ENCODE assay signal across 31 cellular contexts in genomic region chrX:34848281-34848680, GRCh38.
DNase-seq lines count a peak whose midpoint lies in the region; ATAC-seq, FAIRE-seq and TF ChIP-seq lines count a peak whose summit lies in the region.
"Had no signal": no experiment of that assay in that cellular context is flagged by ENCODE, and none has a peak within 500 bp of the region (broad histone marks: within the 10 kb centered on the region; RNA-seq: fewer than 3 reads in every experiment).

No MANE protein-coding gene starts in this region.

- POLR2A ChIA-PET in IMR-90 (lab: Charles Lee; ENCODE audit: unreplicated experiment) = no interaction called here
- POLR2A ChIA-PET in activated CD8-positive, alpha-beta T cell treated with anti-CD3 and anti-CD28 coated beads, Interleukin-2, amount 10 ng/mL, durations not matched to agents 7 days and 5 days (lab: Charles Lee) = no interaction called here

- H4K5ac ChIP-seq in IMR-90 (ENCODE audit: low read depth, low read length) = no peak overlapping the region; the same call in 1 of the 2 replicates

- ATAC-seq in IMR-90 (ENCODE audit: low read depth) = peak; percentile 44
- no peak for ATAC-seq in activated CD8-positive, alpha-beta T cell treated with anti-CD3 and anti-CD28 coated beads, Interleukin-2, amount 10 ng/mL, durations not matched to agents 7 days and 5 days
- ATAC-seq: activated T-cell treated with anti-CD3 and anti-CD28 coated beads, Interleukin-2, amount 50 U/mL, for 72 hours; pancreas; right cardiac atrium; T-helper 17 cell had no signal

- H3K4me1 ChIP-seq in IMR-90 (ENCODE audit: control insufficient read depth, insufficient read depth, low read length) = no peaks in the 10 kb centered on the region
- H3K4me1 ChIP-seq: pancreas, testis, vagina had no signal

- H3K4me1 Mint-ChIP-seq in activated CD8-positive, alpha-beta T cell treated with anti-CD3 and anti-CD28 coated beads, Interleukin-2, amount 10 ng/mL, durations not matched to agents 7 days and 5 days (ENCODE audit: low read depth) = no peaks in the 10 kb centered on the region
- H3K4me1 Mint-ChIP-seq: activated CD4-positive, alpha-beta T cell treated with anti-CD3 and anti-CD28 coated beads, Interleukin-2, amount 10 ng/mL, durations not matched to agents 24 days and 14 days; CD4-positive, alpha-beta memory T cell; central memory CD8-positive, alpha-beta T cell; nephron progenitor cell; T-helper 17 cell had no signal

- H2AK5ac ChIP-seq in IMR-90 (ENCODE audit: low read depth, low read length) = no peak overlapping the region

- peak; percentile 28 for DNase-seq in COLO829 (ENCODE audit: low spot score)
- DNase-seq in IMR-90 = peak; percentile 66
- peak; percentile 70 for DNase-seq in dedifferentiated amniotic fluid mesenchymal stem cell (ENCODE audit: extremely low spot score)
- peak; percentile 51 for DNase-seq in iris pigment epithelial cell (ENCODE audit: low read depth)
- DNase-seq in globus pallidus (ENCODE audit: low spot score) = no peak
- DNase-seq in GM19239 (ENCODE audit: insufficient read length, low spot score) = no peak
- DNase-seq in OCI-M2 (lab: John Stamatoyannopoulos, UW; ENCODE audit: unreplicated experiment) = no peak
- no peak for DNase-seq in activated CD8-positive, alpha-beta T cell treated with anti-CD3 and anti-CD28 coated beads, Interleukin-2, amount 10 ng/mL, durations not matched to agents 7 days and 5 days
- DNase-seq: activated CD4-positive, alpha-beta T cell treated with anti-CD3 and anti-CD28 coated beads, Interleukin-2, amount 10 ng/mL, durations not matched to agents 24 days and 14 days; activated naive CD4-positive, alpha-beta T cell treated with Interleukin-2 at 50 U/mL for 16 hours; activated T-cell treated with anti-CD3 and anti-CD28 coated beads, Interleukin-2, amount 50 U/mL, for 72 hours; anterior cingulate cortex; CD4-positive, alpha-beta memory T cell; dorsolateral prefrontal cortex; GF-D8; kidney glomerular epithelial cell; NCI-H1694 treated with DMSO at 0.1 percent for 48 hours; NCI-H2171 treated with DMSO at 0.1 percent for 48 hours; nephron progenitor cell; pancreas; right cardiac atrium; stimulated activated CD4-positive, alpha-beta T cell treated with anti-CD3 and anti-CD28 coated beads, Interleukin-12 subunit alpha, Interleukin-12 subunit beta, amount 100 ng/mL, for 4 hours; stimulated activated CD4-positive, alpha-beta T cell treated with anti-CD3 and anti-CD28 coated beads, Interleukin-4, amount 100 ng/mL, for 24 hours; stimulated activated naive CD4-positive, alpha-beta T cell; T-helper 17 cell; testis had no signal

- dilution Hi-C loops in IMR-90 (cut with HindIII; ENCODE audit: low sequenced_read_pairs, unreplicated experiment) = no loop called here

- no peak overlapping the region for H3K9ac ChIP-seq in IMR-90 (ENCODE audit: low read depth, low read length)

- H2BK20ac ChIP-seq in IMR-90 (ENCODE audit: low read depth, low read length) = no peak overlapping the region

- no peaks in the 10 kb centered on the region for H3K9me3 Mint-ChIP-seq in activated CD8-positive, alpha-beta T cell treated with anti-CD3 and anti-CD28 coated beads, Interleukin-2, amount 10 ng/mL, durations not matched to agents 7 days and 5 days (ENCODE audit: insufficient read depth)
- H3K9me3 Mint-ChIP-seq: activated CD4-positive, alpha-beta T cell treated with anti-CD3 and anti-CD28 coated beads, Interleukin-2, amount 10 ng/mL, durations not matched to agents 24 days and 14 days; central memory CD8-positive, alpha-beta T cell; nephron progenitor cell had no signal

- H3K9me3 ChIP-seq in IMR-90 (ENCODE audit: control insufficient read depth, insufficient read depth, low read length) = no peaks in the 10 kb centered on the region
- H3K9me3 ChIP-seq: pancreas, testis, vagina had no signal

- H3K36me3 Mint-ChIP-seq in activated CD8-positive, alpha-beta T cell treated with anti-CD3 and anti-CD28 coated beads, Interleukin-2, amount 10 ng/mL, durations not matched to agents 7 days and 5 days (ENCODE audit: low read depth) = no peaks in the 10 kb centered on the region
- H3K36me3 Mint-ChIP-seq: CD4-positive, alpha-beta memory T cell had no signal

- TF ChIP-seq POLR2A in IMR-90 (IDR thresholded peaks at IDR 0.05; ENCODE audit: low read depth, low read length) = no peak

- H2AFZ ChIP-seq in IMR-90 (replicated peaks; ENCODE audit: low read length, poor library complexity) = no peak overlapping the region

- no peaks in the 10 kb centered on the region for H3K36me3 ChIP-seq in IMR-90 (ENCODE audit: control insufficient read depth, insufficient read depth, low read length)
- H3K36me3 ChIP-seq: pancreas, vagina had no signal

- no peak overlapping the region for H3K23ac ChIP-seq in IMR-90 (ENCODE audit: low read depth, low read length)

- H3K27ac Mint-ChIP-seq in activated CD8-positive, alpha-beta T cell treated with anti-CD3 and anti-CD28 coated beads, Interleukin-2, amount 10 ng/mL, durations not matched to agents 7 days and 5 days = no peak overlapping the region
- H3K27ac Mint-ChIP-seq: activated CD4-positive, alpha-beta T cell treated with anti-CD3 and anti-CD28 coated beads, Interleukin-2, amount 10 ng/mL, durations not matched to agents 24 days and 14 days; activated T-cell treated with anti-CD3 and anti-CD28 coated beads, Interleukin-2, amount 50 U/mL, for 72 hours; CD4-positive, alpha-beta memory T cell; nephron progenitor cell; T-helper 17 cell had no signal

- peak overlapping the region; percentile 59 for H2BK5ac ChIP-seq in IMR-90 (ENCODE audit: low read depth, low read length, poor library complexity, severe bottlenecking)

- no peaks in the 10 kb centered on the region for H3K9me1 ChIP-seq in IMR-90 (ENCODE audit: insufficient read depth, low read length)

- H2AK9ac ChIP-seq in IMR-90 (replicated peaks; ENCODE audit: low read depth, low read length, poor library complexity) = no peak overlapping the region

- no peak overlapping the region for H3K4me3 ChIP-seq in IMR-90 (ENCODE audit: insufficient read depth, low read depth, low read length)
- H3K4me3 ChIP-seq: dorsolateral prefrontal cortex, lung, pancreas, testis, vagina had no signal

- intact Hi-C loops in IMR-90 (cut with micrococcal nuclease) = no loop called here

- in situ Hi-C loops in IMR-90 (cut with MboI; ENCODE audit: low sequenced_read_pairs) = no loop called here

- no CpG with 5 or more reads among the region's 3 CpGs for WGBS in IMR-90 (ENCODE audit: extremely low coverage in 2 of 2, insufficient read length in 1 of 2), 2 experiments

- TF ChIP-seq CTCF in IMR-90 (conservative IDR thresholded peaks at IDR 0.05; ENCODE audit: low read depth, low read length) = no peak

- H3K79me1 ChIP-seq in IMR-90 (ENCODE audit: low read depth in 1 of 2, low read length in 2 of 2) = no peaks in the 10 kb centered on the region

- no peaks in the 10 kb centered on the region for H3K27me3 ChIP-seq in IMR-90 (ENCODE audit: control insufficient read depth, insufficient read depth, low read length)
- H3K27me3 ChIP-seq: pancreas, testis, vagina had no signal

- H4K20me1 ChIP-seq in IMR-90 (ENCODE audit: insufficient read depth, low read length) = no peaks in the 10 kb centered on the region

- BruUV-seq in IMR-90 (replicated peaks; lab: Mats Ljungman, UMichigan) = no TSS peak

- no peak overlapping the region for H3K4ac ChIP-seq in IMR-90 (ENCODE audit: low read depth, low read length)

- no peak overlapping the region for H4K91ac ChIP-seq in IMR-90 (ENCODE audit: insufficient read depth, low read depth, low read length)

- H2BK120ac ChIP-seq in IMR-90 (ENCODE audit: low read depth, low read length) = no peak overlapping the region

- CTCF ChIA-PET in IMR-90 (lab: Yijun Ruan, JAX) = no interaction called here
- CTCF ChIA-PET in activated CD8-positive, alpha-beta T cell treated with anti-CD3 and anti-CD28 coated beads, Interleukin-2, amount 10 ng/mL, durations not matched to agents 7 days and 5 days (lab: Charles Lee) = no interaction called here

- H3K56ac ChIP-seq in IMR-90 (ENCODE audit: extremely low read depth, insufficient read depth, low read length) = no peak overlapping the region

- no peak for TF ChIP-seq RAD21 in IMR-90 (IDR thresholded peaks at IDR 0.05; ENCODE audit: low read length)

- H3K27me3 Mint-ChIP-seq in activated CD8-positive, alpha-beta T cell treated with anti-CD3 and anti-CD28 coated beads, Interleukin-2, amount 10 ng/mL, durations not matched to agents 7 days and 5 days (ENCODE audit: low read depth) = no peaks in the 10 kb centered on the region
- H3K27me3 Mint-ChIP-seq: activated CD4-positive, alpha-beta T cell treated with anti-CD3 and anti-CD28 coated beads, Interleukin-2, amount 10 ng/mL, durations not matched to agents 24 days and 14 days; CD4-positive, alpha-beta memory T cell; central memory CD8-positive, alpha-beta T cell; T-helper 17 cell had no signal

- FAIRE-seq in GM19239 (lab: Jason Lieb, UNC) = no peak
- FAIRE-seq: H1 had no signal

- no peak overlapping the region for H3K14ac ChIP-seq in IMR-90 (replicated peaks; ENCODE audit: low read depth, low read length)

- no peak overlapping the region for H3K27ac ChIP-seq in IMR-90 (ENCODE audit: insufficient read depth, low read length)
- H3K27ac ChIP-seq: dorsolateral prefrontal cortex, pancreas, RWPE1, testis, vagina had no signal

- no peak overlapping the region for H3K4me2 ChIP-seq in IMR-90 (ENCODE audit: low read depth, low read length)

- peak overlapping the region in 1 of 2 experiments; percentile 24; a peak in 1 of 4 replicates for H4K8ac ChIP-seq in IMR-90 (ENCODE audit: low read depth in 2 of 2, low read length in 2 of 2)

- no peak overlapping the region for H2BK15ac ChIP-seq in IMR-90 (ENCODE audit: low read depth, low read length)

- H3K18ac ChIP-seq in IMR-90 (ENCODE audit: low read depth, low read length) = no peak overlapping the region

- H3K4me3 Mint-ChIP-seq in activated CD8-positive, alpha-beta T cell treated with anti-CD3 and anti-CD28 coated beads, Interleukin-2, amount 10 ng/mL, durations not matched to agents 7 days and 5 days = no peak overlapping the region
- H3K4me3 Mint-ChIP-seq: activated CD4-positive, alpha-beta T cell treated with anti-CD3 and anti-CD28 coated beads, Interleukin-2, amount 10 ng/mL, durations not matched to agents 24 days and 14 days; activated T-cell treated with anti-CD3 and anti-CD28 coated beads, Interleukin-2, amount 50 U/mL, for 72 hours; CD4-positive, alpha-beta memory T cell; central memory CD8-positive, alpha-beta T cell; nephron progenitor cell; T-helper 17 cell had no signal

TF ChIP-seq in IMR-90, 13 proteins besides CTCF, POLR2A, EP300 and RAD21 (continues in another document):
- TF ChIP-seq BHLHE40 (IDR thresholded peaks at IDR 0.05; ENCODE audit: low read depth, low read length) (no peak), MAZ (IDR thresholded peaks at IDR 0.05; ENCODE audit: borderline replicate concordance, low read depth, low read length) (no peak), MAFK (IDR thresholded peaks at IDR 0.05; ENCODE audit: low read depth, low read length) (no peak), CEBPB (IDR thresholded peaks at IDR 0.05; ENCODE audit: low read depth, low read length) (peak; percentile 96), RFX5 (IDR thresholded peaks at IDR 0.05; ENCODE audit: low read depth, low read length) (no peak)

Comparison
In these comparisons a context has a peak if more than half of its experiments do, and no peak if none do; other contexts are left out.
1. DNase-seq: peak in COLO829 (single experiment), IMR-90 (single experiment), dedifferentiated amniotic fluid mesenchymal stem cell (single experiment) and iris pigment epithelial cell (single experiment); none in globus pallidus (single experiment), GM19239 (single experiment), OCI-M2 (single experiment) and activated CD8-positive, alpha-beta T cell treated with anti-CD3 and anti-CD28 coated beads, Interleukin-2, amount 10 ng/mL, durations not matched to agents 7 days and 5 days (single experiment).